Comparison of ENCODE assay signal across 8 cellular contexts in the genomic region with DNA sequence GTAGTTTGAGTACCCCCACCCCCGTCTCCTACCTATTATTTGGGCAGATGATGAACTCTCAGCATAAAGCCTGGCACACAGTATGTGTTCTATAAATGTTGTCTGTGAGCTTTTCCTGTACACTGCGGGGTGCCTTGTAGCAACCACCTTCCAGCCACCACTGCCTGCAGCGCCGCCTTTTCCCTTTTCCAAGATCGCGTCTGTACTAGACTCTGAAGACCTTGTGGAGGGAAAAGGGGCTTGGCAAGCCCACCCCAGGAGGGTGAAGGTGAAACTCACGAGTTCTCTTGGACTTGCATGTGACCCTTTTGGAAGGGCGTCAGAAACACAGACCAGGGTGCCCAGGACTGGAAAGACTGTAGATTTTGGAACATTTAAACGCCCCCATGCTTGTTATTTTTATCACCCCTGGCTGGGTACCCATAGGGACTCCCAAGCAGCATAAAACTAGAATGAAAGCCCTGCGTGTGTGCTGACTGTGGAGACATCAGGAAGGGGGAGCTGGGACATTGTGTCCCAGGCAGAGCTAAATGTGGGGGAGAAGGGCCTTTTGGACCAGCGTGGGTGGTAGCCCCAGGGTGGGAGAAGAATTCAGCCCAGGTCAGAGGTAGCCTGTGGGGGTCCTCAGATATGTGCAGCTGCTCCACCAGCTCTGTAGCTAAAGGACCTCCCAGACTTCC. TPM values are rescaled to one million over a fixed set of nuclear protein-coding genes. Genes with fewer than 3 reads are reported as not detected.
DNase-seq lines count a peak whose midpoint lies in the region; ATAC-seq, FAIRE-seq and TF ChIP-seq lines count a peak whose summit lies in the region.

No MANE protein-coding gene starts in this region.

- no peaks in the 10 kb centered on the region for H3K9me3 Mint-ChIP-seq in activated T-cell treated with anti-CD3 and anti-CD28 coated beads, Interleukin-2, amount 50 U/mL, for 24 hours
- H3K9me3 Mint-ChIP-seq in brain = no peaks in the 10 kb centered on the region
- no peaks in the 10 kb centered on the region for H3K9me3 Mint-ChIP-seq in type B pancreatic cell

- peaks cover 49% of the 10 kb centered on the region for H3K4me1 Mint-ChIP-seq in activated T-cell treated with anti-CD3 and anti-CD28 coated beads, Interleukin-2, amount 50 U/mL, for 24 hours (ENCODE audit: low read depth)
- peaks cover 22% of the 10 kb centered on the region for H3K4me1 Mint-ChIP-seq in brain
- H3K4me1 Mint-ChIP-seq in type B pancreatic cell (ENCODE audit: unreplicated experiment) = peaks cover 17% of the 10 kb centered on the region

- H3K4me1 ChIP-seq in right lobe of liver = no peaks in the 10 kb centered on the region

- DNase-seq in activated T-cell treated with anti-CD3 and anti-CD28 coated beads, Interleukin-2, amount 50 U/mL, for 24 hours = no peak
- DNase-seq in activated T-cell treated with anti-CD3 and anti-CD28 coated beads, Interleukin-2, amount 50 U/mL, for 48 hours = no peak
- no peak for DNase-seq in right lobe of liver
- no peak for DNase-seq in type B pancreatic cell (ENCODE audit: extremely low spot score, unreplicated experiment)
- DNase-seq in urothelium cell line (ENCODE audit: low spot score) = no peak

- no peaks in the 10 kb centered on the region for H3K27me3 Mint-ChIP-seq in activated T-cell treated with anti-CD3 and anti-CD28 coated beads, Interleukin-2, amount 50 U/mL, for 24 hours
- H3K27me3 Mint-ChIP-seq in brain (peaks cover 7% of the 10 kb centered on the region), type B pancreatic cell (no peaks in the 10 kb centered on the region)

- H3K9me3 ChIP-seq in right lobe of liver = no peaks in the 10 kb centered on the region

- H3K36me3 Mint-ChIP-seq in activated T-cell treated with anti-CD3 and anti-CD28 coated beads, Interleukin-2, amount 50 U/mL, for 24 hours (ENCODE audit: low read depth) = peaks cover 69% of the 10 kb centered on the region
- H3K36me3 Mint-ChIP-seq in brain (peaks cover 17% of the 10 kb centered on the region), type B pancreatic cell (peaks cover 3% of the 10 kb centered on the region)

- H3K4me3 Mint-ChIP-seq in activated T-cell treated with anti-CD3 and anti-CD28 coated beads, Interleukin-2, amount 50 U/mL, for 24 hours = peak overlapping the region; percentile 81
- H3K4me3 Mint-ChIP-seq in brain (peak overlapping the region; percentile 90 to 96 (median 95)), type B pancreatic cell (peak overlapping the region; percentile 97)

- H3K27ac ChIP-seq in right lobe of liver = peak overlapping the region; percentile 66 to 70 (median 70)

- no peak for FAIRE-seq in urothelium cell line (lab: Jason Lieb, UNC)

- ATAC-seq in right lobe of liver (peak in 3 of 4 donors; percentile 4 to 12 (median 4)), HG02571 (IDR thresholded peaks at IDR 0.05; ENCODE audit: unreplicated experiment) (no peak), GM18907 (IDR thresholded peaks at IDR 0.05; ENCODE audit: unreplicated experiment) (no peak)

- TF ChIP-seq POLR2A in right lobe of liver (IDR thresholded peaks at IDR 0.05) = no peak

- intact Hi-C loops in right lobe of liver (cut with DNase I) = no loop called here

- 54% methylated on average over 11 of the region's 11 CpGs for WGBS in right lobe of liver (ENCODE audit: insufficient coverage, low coverage, low lambda C conversion rate, missing lambda C conversion rate)

- H3K27me3 ChIP-seq in right lobe of liver = no peaks in the 10 kb centered on the region

- peak overlapping the region; percentile 69 to 73 (median 70) for H3K4me3 ChIP-seq in right lobe of liver

- peak overlapping the region; percentile 99 for H3K27ac Mint-ChIP-seq in activated T-cell treated with anti-CD3 and anti-CD28 coated beads, Interleukin-2, amount 50 U/mL, for 24 hours
- peak overlapping the region; percentile 97 to 99 (median 98) for H3K27ac Mint-ChIP-seq in brain
- H3K27ac Mint-ChIP-seq in type B pancreatic cell = peak overlapping the region; percentile 100

- H3K36me3 ChIP-seq in right lobe of liver = peaks cover 0 to 18% (median 7%) of the 10 kb centered on the region in 4 donors

- no peak for TF ChIP-seq CTCF in brain (conservative IDR thresholded peaks at IDR 0.05)
- TF ChIP-seq CTCF in right lobe of liver (IDR thresholded peaks at IDR 0.05) = no peak
- no peak for TF ChIP-seq CTCF in type B pancreatic cell (conservative IDR thresholded peaks at IDR 0.05)

RNA-seq across cellular contexts. Expression of a gene that starts 8.3 kb away (rescaled TPM):
- polyA plus RNA-seq in brain (ENCODE audit: insufficient read depth, low read depth, low replicate concordance) = 28.6 TPM
- total RNA-seq in right lobe of liver (10 to 100 TPM in 2 of 6 experiments, 1 to 10 TPM in 4; 4.4 to 11.4 (median 6.5) TPM), type B pancreatic cell (ENCODE audit: low replicate concordance) (27.3 and 37.0 TPM in 2 replicates)

RNA-seq across cellular contexts. Expression of a gene that starts 49.3 kb away (rescaled TPM):
- polyA plus RNA-seq in brain (ENCODE audit: insufficient read depth, low read depth, low replicate concordance) = 94.1 TPM
- 1 to 10 TPM in 4 of 6 experiments, under 1 TPM in 2; 0.79 to 3.5 (median 1.6) TPM for total RNA-seq in right lobe of liver
- total RNA-seq in type B pancreatic cell (ENCODE audit: low replicate concordance) = 24.6 and 56.1 TPM in 2 replicates

Comparison
In these comparisons a context has a peak if more than half of its experiments do, and no peak if none do; other contexts are left out.
1. ATAC-seq: peak in right lobe of liver (3 of 4); none in HG02571 (single experiment) and GM18907 (single experiment).
2. Peak in every context shown above with its lines, with median percentiles within 50 percentile points of each other: H3K27ac Mint-ChIP-seq and H3K4me3 Mint-ChIP-seq.